Comparison of ENCODE assay signal across 20 cellular contexts in genomic region chr10:123564631-123565030, GRCh38.
"Had no signal": no experiment of that assay in that cellular context is flagged by ENCODE, and none has a peak within 500 bp of the region (broad histone marks: within the 10 kb centered on the region; RNA-seq: fewer than 3 reads in every experiment).

No MANE protein-coding gene starts in this region.

- H3K9me3 ChIP-seq: SJCRH30 had no signal

- ATAC-seq: Panc1, Right ventricle myocardium inferior had no signal

- H3K4me3 ChIP-seq: SJCRH30, SK-N-MC had no signal

- H3K27ac ChIP-seq: HL-60, SJCRH30, SK-N-MC had no signal

- H3K36me3 ChIP-seq: SJCRH30 had no signal

- DNase-seq: KBM-7, MM.1S, NCI-H1092 treated with DMSO at 0.1 percent for 48 hours, NCI-H1436, NCI-H187, NCI-H2029, NCI-H2081 treated with DMSO at 0.1 percent for 48 hours, NCI-H2171, NCI-H226, NCI-H446, NCI-H510A, NCI-H524 treated with DMSO at 0.1 percent for 48 hours, NCI-H69, NCI-H774, SHP77 treated with DMSO at 0.1 percent for 48 hours, SJCRH30 had no signal
